ENCODE assay signal across 9 cellular contexts in genomic region chr17:72120878-72121163, GRCh38. TPM values are rescaled to one million over a fixed set of nuclear protein-coding genes. Genes with fewer than 3 reads are reported as not detected.
A peak's percentile ranks its signal among the peaks of the same experiment; 100 is the strongest.
DNase-seq lines count a peak whose midpoint lies in the region; ATAC-seq, FAIRE-seq and TF ChIP-seq lines count a peak whose summit lies in the region.
"Had no signal": no experiment of that assay in that cellular context is flagged by ENCODE, and none has a peak within 500 bp of the region (broad histone marks: within the 10 kb centered on the region; RNA-seq: fewer than 3 reads in every experiment).

TSS of gene SOX9 (plus strand) at chr17:72121020. CDS start at chr17:72121392, 372 bp downstream.

- peak within 1 kb of the TSS; percentile 68 for H3K27ac Mint-ChIP-seq in activated CD4-positive, alpha-beta T cell treated with anti-CD3 and anti-CD28 coated beads, Interleukin-2, amount 10 ng/mL, durations not matched to agents 24 days and 14 days
- H3K27ac Mint-ChIP-seq in neural crest cell (ENCODE audit: unreplicated experiment): no peak within 1 kb of the TSS

- H3K4me3 Mint-ChIP-seq in activated CD4-positive, alpha-beta T cell treated with anti-CD3 and anti-CD28 coated beads, Interleukin-2, amount 10 ng/mL, durations not matched to agents 24 days and 14 days: no peak within 1 kb of the TSS
- H3K4me3 Mint-ChIP-seq in neural crest cell: peak within 1 kb of the TSS; percentile 98

- peak within 1 kb of the TSS; percentile 85 for H3K27ac ChIP-seq in foreskin keratinocyte

- no peak for DNase-seq in activated CD4-positive, alpha-beta T cell treated with anti-CD3 and anti-CD28 coated beads, Interleukin-2, amount 10 ng/mL, durations not matched to agents 24 days and 14 days
- DNase-seq in activated CD4-positive, alpha-beta T cell treated with anti-CD3 and anti-CD28 coated beads for 1 hour: no peak
- DNase-seq in H54 (ENCODE audit: insufficient read length, low spot score) (peak; percentile 100), LNCaP clone FGC (ENCODE audit: low read depth) (peak; percentile 58), SW480 (ENCODE audit: low spot score) (peak; percentile 99), foreskin keratinocyte (peak; percentile 90 to 93), neural crest cell (ENCODE audit: low read depth, low spot score) (peak; percentile 72), NOMO-1 (lab: John Stamatoyannopoulos, UW; ENCODE audit: unreplicated experiment in 2 of 2) (no peak)
- DNase-seq: DND-41 had no signal

- FAIRE-seq in H54 (lab: Jason Lieb, UNC): peak; percentile 53

- peaks cover 8% of the 10 kb centered on the region for H3K4me1 Mint-ChIP-seq in activated CD4-positive, alpha-beta T cell treated with anti-CD3 and anti-CD28 coated beads, Interleukin-2, amount 10 ng/mL, durations not matched to agents 24 days and 14 days
- H3K4me1 Mint-ChIP-seq in neural crest cell: peaks cover 64% of the 10 kb centered on the region

- no peak for TF ChIP-seq CTCF in LNCaP clone FGC (IDR thresholded peaks at IDR 0.05; ENCODE audit: control insufficient read depth, extremely low read depth, insufficient read depth)
- no peak for TF ChIP-seq CTCF in foreskin keratinocyte (conservative IDR thresholded peaks at IDR 0.05)
- no peak for TF ChIP-seq CTCF in neural crest cell (conservative IDR thresholded peaks at IDR 0.05)

- peaks cover 5% of the 10 kb centered on the region for H3K36me3 Mint-ChIP-seq in activated CD4-positive, alpha-beta T cell treated with anti-CD3 and anti-CD28 coated beads, Interleukin-2, amount 10 ng/mL, durations not matched to agents 24 days and 14 days (ENCODE audit: low read depth)
- peaks cover 15% of the 10 kb centered on the region for H3K36me3 Mint-ChIP-seq in neural crest cell (ENCODE audit: low read depth)

- H3K27me3 Mint-ChIP-seq in activated CD4-positive, alpha-beta T cell treated with anti-CD3 and anti-CD28 coated beads, Interleukin-2, amount 10 ng/mL, durations not matched to agents 24 days and 14 days: peaks cover 72% of the 10 kb centered on the region
- H3K27me3 Mint-ChIP-seq in neural crest cell (ENCODE audit: low read depth): peaks cover 58% of the 10 kb centered on the region

- intact Hi-C loops in activated CD4-positive, alpha-beta T cell treated with anti-CD3 and anti-CD28 coated beads, Interleukin-2, amount 10 ng/mL, durations not matched to agents 24 days and 14 days (cut with micrococcal nuclease): no loop called here

- H3K4me1 ChIP-seq in foreskin keratinocyte: peaks cover 18% of the 10 kb centered on the region

- peak; percentile 87 for ATAC-seq in foreskin keratinocyte

- H3K9me3 Mint-ChIP-seq in activated CD4-positive, alpha-beta T cell treated with anti-CD3 and anti-CD28 coated beads, Interleukin-2, amount 10 ng/mL, durations not matched to agents 24 days and 14 days: no peaks in the 10 kb centered on the region
- no peaks in the 10 kb centered on the region for H3K9me3 Mint-ChIP-seq in neural crest cell

- H3K27me3 ChIP-seq in foreskin keratinocyte: peaks cover 16% of the 10 kb centered on the region

- TF ChIP-seq POLR2A in H54 (IDR thresholded peaks at IDR 0.05; ENCODE audit: low read depth, low read length): peak; percentile 85

- H3K4me3 ChIP-seq in LNCaP clone FGC (ENCODE audit: low read depth, low read length): peak within 1 kb of the TSS; percentile 65

RNA-seq across cellular contexts. Expression of gene SOX9, which starts in this region (rescaled TPM):
- total RNA-seq in activated CD4-positive, alpha-beta T cell treated with anti-CD3 and anti-CD28 coated beads, Interleukin-2, amount 10 ng/mL, durations not matched to agents 24 days and 14 days: not detected in 2 replicates
- 50.5 and 66.3 TPM in 2 replicates for total RNA-seq in foreskin keratinocyte
- 24.9 and 29.1 TPM in 2 replicates for polyA plus RNA-seq in foreskin keratinocyte
- 36.8 and 36.9 TPM in 2 replicates for total RNA-seq in neural crest cell

Comparison
In these comparisons a context has a peak if more than half of its experiments do, and no peak if none do; other contexts are left out.
1. RNA of gene SOX9 (total RNA-seq): 50.5 to 66.3 TPM in foreskin keratinocyte and 36.8 to 36.9 TPM in neural crest cell; not detected in activated CD4-positive, alpha-beta T cell treated with anti-CD3 and anti-CD28 coated beads, Interleukin-2, amount 10 ng/mL, durations not matched to agents 24 days and 14 days; every median in the first group is over 10 times any median in the second.
2. DNase-seq: peak in H54 (single experiment), LNCaP clone FGC (single experiment), SW480 (single experiment), foreskin keratinocyte (2 of 2) and neural crest cell (single experiment); none in activated CD4-positive, alpha-beta T cell treated with anti-CD3 and anti-CD28 coated beads, Interleukin-2, amount 10 ng/mL, durations not matched to agents 24 days and 14 days (single experiment), activated CD4-positive, alpha-beta T cell treated with anti-CD3 and anti-CD28 coated beads for 1 hour (single experiment) and NOMO-1 (0 of 2).